Comparison of ENCODE assay signal across 22 cellular contexts in the genomic region with DNA sequence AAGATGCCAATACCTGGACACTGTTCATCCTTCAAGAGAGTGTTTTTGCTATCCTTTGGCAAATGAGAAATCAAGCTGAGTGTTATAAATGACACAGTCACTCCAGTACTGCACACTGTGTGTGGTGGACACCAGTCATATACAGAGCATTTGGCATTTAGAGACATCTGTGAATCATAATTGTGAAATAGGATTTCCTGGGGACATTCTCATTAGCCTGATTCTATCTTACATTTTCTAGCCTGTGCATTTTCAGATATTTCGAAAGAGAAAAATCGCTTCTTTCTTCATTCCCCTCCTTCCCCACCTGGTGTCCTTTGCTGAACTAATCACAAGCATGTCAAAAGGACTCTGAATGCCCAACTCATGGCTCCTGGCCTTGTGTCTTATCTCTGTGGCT.
DNase-seq lines count a peak whose midpoint lies in the region; ATAC-seq, FAIRE-seq and TF ChIP-seq lines count a peak whose summit lies in the region.
"Had no signal": no experiment of that assay in that cellular context is flagged by ENCODE, and none has a peak within 500 bp of the region (broad histone marks: within the 10 kb centered on the region; RNA-seq: fewer than 3 reads in every experiment).

No MANE protein-coding gene starts in this region.

- peak; percentile 26 for DNase-seq in AG10803 (ENCODE audit: low read depth)
- peak; percentile 26 for DNase-seq in NB4 (ENCODE audit: low read depth)
- peak; percentile 43 for DNase-seq in bronchial epithelial cell (ENCODE audit: low read depth)
- DNase-seq in iris pigment epithelial cell (ENCODE audit: low read depth) = peak; percentile 78
- no peak for DNase-seq in tibial artery
- DNase-seq in MM.1S = no peak
- DNase-seq in left ventricle myocardium inferior = no peak
- DNase-seq: activated CD8-positive, alpha-beta T cell treated with anti-CD3 and anti-CD28 coated beads, Interleukin-2, amount 10 ng/mL, durations not matched to agents 7 days and 5 days; activated naive CD4-positive, alpha-beta T cell treated with anti-CD3 and anti-CD28 coated beads, Interleukin-2, amount 10 ng/mL, durations not matched to agents 7 days and 5 days; activated T-cell treated with anti-CD3 and anti-CD28 coated beads, Interleukin-2, amount 50 U/mL, for 4 hours; foreskin keratinocyte; NCI-H1694; nucleus accumbens; stomach; T-helper 9 cell; upper lobe of right lung had no signal

- H3K27me3 ChIP-seq in bronchial epithelial cell (ENCODE audit: control insufficient read depth, insufficient read depth, low read length) = no peaks in the 10 kb centered on the region
- H3K27me3 ChIP-seq in tibial artery = no peaks in the 10 kb centered on the region
- no peaks in the 10 kb centered on the region for H3K27me3 ChIP-seq in MM.1S (replicated peaks; ENCODE audit: insufficient read depth, low read length)
- peaks cover 5% of the 10 kb centered on the region for H3K27me3 ChIP-seq in left ventricle myocardium inferior (ENCODE audit: low read depth)
- H3K27me3 ChIP-seq: foreskin keratinocyte, stomach, upper lobe of right lung had no signal

- TF ChIP-seq CTCF in AG10803 (conservative IDR thresholded peaks at IDR 0.05; ENCODE audit: low read length) = no peak
- TF ChIP-seq CTCF in NB4 (IDR thresholded peaks at IDR 0.05; ENCODE audit: low read depth, low read length) = no peak
- TF ChIP-seq CTCF in bronchial epithelial cell (IDR thresholded peaks at IDR 0.05; ENCODE audit: insufficient read depth, low read length, severe bottlenecking) = no peak
- TF ChIP-seq CTCF in tibial artery (IDR thresholded peaks at IDR 0.05) = no peak
- no peak for TF ChIP-seq CTCF in MM.1S (IDR thresholded peaks at IDR 0.05; ENCODE audit: low read length)
- no peak for TF ChIP-seq CTCF in left ventricle myocardium inferior (IDR thresholded peaks at IDR 0.05; ENCODE audit: borderline replicate concordance)

- TF ChIP-seq POLR2A in NB4 (IDR thresholded peaks at IDR 0.05; ENCODE audit: extremely low read depth, insufficient read length) = no peak

- no peaks in the 10 kb centered on the region for H4K20me1 ChIP-seq in MM.1S (ENCODE audit: insufficient read depth, low read length)

- H3K9ac ChIP-seq in MM.1S (ENCODE audit: low read length) = no peak overlapping the region

- H3K4me2 ChIP-seq in MM.1S (ENCODE audit: low read depth, low read length) = no peak overlapping the region
- H3K4me2 ChIP-seq: A549 had no signal

- ATAC-seq in GM21381 (IDR thresholded peaks at IDR 0.05; ENCODE audit: unreplicated experiment) = no peak
- ATAC-seq: A549; activated CD8-positive, alpha-beta T cell treated with anti-CD3 and anti-CD28 coated beads, Interleukin-2, amount 10 ng/mL, durations not matched to agents 7 days and 5 days; activated T-cell treated with anti-CD3 and anti-CD28 coated beads, Interleukin-2, amount 50 U/mL, for 4 hours; foreskin keratinocyte; Panc1; upper lobe of right lung had no signal

- intact Hi-C loops in tibial artery (cut with DNase I; ENCODE audit: low total_unique reads) (no loop called here), left ventricle myocardium inferior (cut with micrococcal nuclease) (no loop called here)

- no peaks in the 10 kb centered on the region for H3K9me2 ChIP-seq in MM.1S (replicated peaks; ENCODE audit: insufficient read depth, low read length)

- H3K4me1 ChIP-seq in tibial artery (no peaks in the 10 kb centered on the region), MM.1S (ENCODE audit: low read length) (no peaks in the 10 kb centered on the region), left ventricle myocardium inferior (no peaks in the 10 kb centered on the region)
- H3K4me1 ChIP-seq: A549, foreskin keratinocyte, stomach, upper lobe of right lung had no signal

- H3K9me3 ChIP-seq in tibial artery (no peaks in the 10 kb centered on the region), MM.1S (replicated peaks; ENCODE audit: insufficient read depth, low read length) (no peaks in the 10 kb centered on the region), left ventricle myocardium inferior (replicated peaks) (no peaks in the 10 kb centered on the region)
- H3K9me3 ChIP-seq: A549, stomach, upper lobe of right lung had no signal

- H2AFZ ChIP-seq in MM.1S (ENCODE audit: low read length) = no peak overlapping the region

- H3K4me3 ChIP-seq in AG10803 (ENCODE audit: low read length) (no peak overlapping the region), NB4 (ENCODE audit: low read depth, low read length) (no peak overlapping the region), bronchial epithelial cell (ENCODE audit: low read depth, low read length) (no peak overlapping the region), tibial artery (no peak overlapping the region), MM.1S (ENCODE audit: low read length) (no peak overlapping the region), left ventricle myocardium inferior (no peak overlapping the region)
- H3K4me3 ChIP-seq: A549, stomach, upper lobe of right lung had no signal

- no peaks in the 10 kb centered on the region for H3F3A ChIP-seq in MM.1S (ENCODE audit: insufficient read depth, low read length)

- no peak for FAIRE-seq in bronchial epithelial cell (lab: Jason Lieb, UNC)
- FAIRE-seq: A549, endometrium, G401.6 had no signal

- no peak overlapping the region for H3K27ac ChIP-seq in tibial artery
- H3K27ac ChIP-seq in MM.1S (ENCODE audit: low read length) = no peak overlapping the region
- H3K27ac ChIP-seq in left ventricle myocardium inferior (replicated peaks) = no peak overlapping the region
- H3K27ac ChIP-seq: A549, C4-2B, foreskin keratinocyte, stomach, upper lobe of right lung had no signal

- no peaks in the 10 kb centered on the region for H3K79me2 ChIP-seq in MM.1S (ENCODE audit: low read length)

- H3K36me3 ChIP-seq in bronchial epithelial cell (ENCODE audit: control insufficient read depth, insufficient read depth, low read length) = no peaks in the 10 kb centered on the region
- H3K36me3 ChIP-seq in tibial artery = no peaks in the 10 kb centered on the region
- no peaks in the 10 kb centered on the region for H3K36me3 ChIP-seq in MM.1S (replicated peaks; ENCODE audit: insufficient read depth, low read length)
- no peaks in the 10 kb centered on the region for H3K36me3 ChIP-seq in left ventricle myocardium inferior
- H3K36me3 ChIP-seq: stomach, upper lobe of right lung had no signal

Comparison
In these comparisons a context has a peak if more than half of its experiments do, and no peak if none do; other contexts are left out.
1. DNase-seq: peak in AG10803 (single experiment), NB4 (single experiment), bronchial epithelial cell (single experiment) and iris pigment epithelial cell (single experiment); none in tibial artery (0 of 2), MM.1S (single experiment) and left ventricle myocardium inferior (single experiment).